In genomic region chr5:173823721-173824567, GRCh38 we compare ENCODE assay signal across 2 cellular contexts.
TF ChIP-seq lines count a peak whose summit lies in the region.

No MANE protein-coding gene starts in this region.

TF ChIP-seq in IMR-90, 13 proteins besides CTCF, POLR2A, EP300 and RAD21:
- TF ChIP-seq CHD1 (IDR thresholded peaks at IDR 0.05; ENCODE audit: low read depth, low read length) = no peak
- TF ChIP-seq RCOR1 (IDR thresholded peaks at IDR 0.05; ENCODE audit: insufficient replicate concordance, low read length) = peak; percentile 65
- TF ChIP-seq RFX5 (IDR thresholded peaks at IDR 0.05; ENCODE audit: low read depth, low read length) = no peak
- TF ChIP-seq BHLHE40 (IDR thresholded peaks at IDR 0.05; ENCODE audit: low read depth, low read length) = peak; percentile 18; the same call in 1 of the 2 replicates
- TF ChIP-seq MAZ (IDR thresholded peaks at IDR 0.05; ENCODE audit: borderline replicate concordance, low read depth, low read length) = peak; percentile 40; the same call in 1 of the 2 replicates
- TF ChIP-seq SMC3 (IDR thresholded peaks at IDR 0.05; ENCODE audit: low read depth, low read length) = 0 out of 2 replicates have a peak, but pooled peaks have one; percentile 5
- TF ChIP-seq NFE2L2 (IDR thresholded peaks at IDR 0.05; ENCODE audit: low read depth, low read length) = no peak
- TF ChIP-seq MAFK (IDR thresholded peaks at IDR 0.05; ENCODE audit: low read depth, low read length) = no peak
- peak; percentile 13; the same call in 1 of the 2 replicates for TF ChIP-seq FOS (IDR thresholded peaks at IDR 0.05; ENCODE audit: low read depth, low read length)
- TF ChIP-seq CEBPB (IDR thresholded peaks at IDR 0.05; ENCODE audit: low read depth, low read length) = peak; percentile 67
- no peak for TF ChIP-seq ELK1 (IDR thresholded peaks at IDR 0.05; ENCODE audit: borderline replicate concordance, low read depth, low read length)
- TF ChIP-seq MXI1 (IDR thresholded peaks at IDR 0.05; ENCODE audit: borderline replicate concordance, low read depth, low read length) = no peak
- no peak for TF ChIP-seq USF2 (IDR thresholded peaks at IDR 0.05; ENCODE audit: low read depth, low read length)

TF ChIP-seq in HepG2, 621 proteins besides CTCF, POLR2A, EP300 and RAD21 (continued from another document and continues in another):
- no peak; a peak in 2 of 4 replicates for TF ChIP-seq HMGXB4 (CRISPR knock-in tag; IDR thresholded peaks at IDR 0.05; ENCODE audit: borderline replicate concordance in 1 of 2, low read depth in 1 of 2)
- peak; percentile 79; the same call in 1 of the 2 replicates for TF ChIP-seq CSRNP1 (CRISPR knock-in tag; IDR thresholded peaks at IDR 0.05)
- TF ChIP-seq ZNF468 (CRISPR knock-in tag; IDR thresholded peaks at IDR 0.05) = no peak
- no peak for TF ChIP-seq SP2 (CRISPR knock-in tag; IDR thresholded peaks at IDR 0.05)
- TF ChIP-seq ZSCAN12 (CRISPR knock-in tag; IDR thresholded peaks at IDR 0.05) = no peak
- TF ChIP-seq ZGPAT (CRISPR knock-in tag; IDR thresholded peaks at IDR 0.05) = peak; percentile 96
- peak; percentile 81; the same call in 1 of the 2 replicates for TF ChIP-seq REPIN1 (CRISPR knock-in tag; IDR thresholded peaks at IDR 0.05; ENCODE audit: borderline replicate concordance, low read depth)
- TF ChIP-seq CEBPG (CRISPR knock-in tag; IDR thresholded peaks at IDR 0.05) = peak; percentile 88
- TF ChIP-seq ATAD3A (CRISPR knock-in tag; IDR thresholded peaks at IDR 0.05) = no peak
- TF ChIP-seq TRIM22 (IDR thresholded peaks at IDR 0.05) = no peak
- peak; percentile 46; the same call in 1 of the 2 replicates for TF ChIP-seq ZNF780A (CRISPR knock-in tag; IDR thresholded peaks at IDR 0.05)
- TF ChIP-seq FOXM1 (CRISPR knock-in tag; IDR thresholded peaks at IDR 0.05) = no peak
- TF ChIP-seq IRF9 (CRISPR knock-in tag; IDR thresholded peaks at IDR 0.05; ENCODE audit: borderline replicate concordance) = peak; percentile 67; the same call in 1 of the 2 replicates
- no peak for TF ChIP-seq ZNF207 (IDR thresholded peaks at IDR 0.05; ENCODE audit: borderline replicate concordance)
- peak; percentile 88 for TF ChIP-seq ZMAT3 (CRISPR knock-in tag; conservative IDR thresholded peaks at IDR 0.05)
- no peak for TF ChIP-seq MYNN (CRISPR knock-in tag; IDR thresholded peaks at IDR 0.05; ENCODE audit: low read depth)
- no peak for TF ChIP-seq GTF2F1 (IDR thresholded peaks at IDR 0.05; ENCODE audit: low read length)
- TF ChIP-seq PAWR (CRISPR knock-in tag; IDR thresholded peaks at IDR 0.05; ENCODE audit: borderline replicate concordance) = no peak
- no peak for TF ChIP-seq DMTF1 (CRISPR knock-in tag; IDR thresholded peaks at IDR 0.05)
- peak; percentile 68; the same call in 1 of the 2 replicates for TF ChIP-seq ARID2 (CRISPR knock-in tag; IDR thresholded peaks at IDR 0.05; ENCODE audit: borderline replicate concordance)
- TF ChIP-seq ZNF557 (CRISPR knock-in tag; IDR thresholded peaks at IDR 0.05) = no peak
- no peak for TF ChIP-seq KDM1A (CRISPR knock-in tag; IDR thresholded peaks at IDR 0.05)
- 0 out of 2 replicates have a peak, but pooled peaks have one; percentile 52 for TF ChIP-seq ZNF766 (CRISPR knock-in tag; IDR thresholded peaks at IDR 0.05; ENCODE audit: borderline replicate concordance)
- no peak for TF ChIP-seq FOXO4 (CRISPR knock-in tag; conservative IDR thresholded peaks at IDR 0.05)
- TF ChIP-seq GABPA (IDR thresholded peaks at IDR 0.05; ENCODE audit: low read depth, low read length) = no peak
- peak; percentile 58 for TF ChIP-seq GABPA (CRISPR knock-in tag; IDR thresholded peaks at IDR 0.05; ENCODE audit: low read depth)
- no peak for TF ChIP-seq TAF15 (IDR thresholded peaks at IDR 0.05; ENCODE audit: low read depth, low read length, poor library complexity, severe bottlenecking)
- TF ChIP-seq PAF1 (CRISPR knock-in tag; IDR thresholded peaks at IDR 0.05) = no peak
- peak; percentile 44; the same call in 1 of the 2 replicates for TF ChIP-seq ZNF703 (CRISPR knock-in tag; IDR thresholded peaks at IDR 0.05; ENCODE audit: borderline replicate concordance)
- peak; percentile 35; the same call in 1 of the 2 replicates for TF ChIP-seq MXD3 (CRISPR knock-in tag; IDR thresholded peaks at IDR 0.05)
- TF ChIP-seq ZNF296 (CRISPR knock-in tag; conservative IDR thresholded peaks at IDR 0.05) = no peak
- TF ChIP-seq ZNF558 (CRISPR knock-in tag; IDR thresholded peaks at IDR 0.05; ENCODE audit: borderline replicate concordance) = peak; percentile 94; the same call in 1 of the 2 replicates
- TF ChIP-seq U2AF1 (optimal IDR thresholded peaks at IDR 0.05; ENCODE audit: low read depth, low read length) = peak; percentile 41
- TF ChIP-seq NR2C2 (CRISPR knock-in tag; IDR thresholded peaks at IDR 0.05; ENCODE audit: borderline replicate concordance) = peak; percentile 77; the same call in 1 of the 2 replicates
- peak; percentile 95 for TF ChIP-seq BCL6 (CRISPR knock-in tag; IDR thresholded peaks at IDR 0.05)
- TF ChIP-seq IKZF4 (CRISPR knock-in tag; IDR thresholded peaks at IDR 0.05; ENCODE audit: borderline replicate concordance, low read depth, not compliant biosample characterization) = no peak
- no peak for TF ChIP-seq NFRKB (IDR thresholded peaks at IDR 0.05)
- TF ChIP-seq GATA4 (IDR thresholded peaks at IDR 0.05; ENCODE audit: borderline replicate concordance, low read depth) = peak; percentile 81; the same call in 1 of the 2 replicates
- no peak for TF ChIP-seq EED (CRISPR knock-in tag; IDR thresholded peaks at IDR 0.05)
- no peak for TF ChIP-seq ZNF224 (CRISPR knock-in tag; IDR thresholded peaks at IDR 0.05)
- no peak for TF ChIP-seq ZNF432 (CRISPR knock-in tag; IDR thresholded peaks at IDR 0.05; ENCODE audit: borderline replicate concordance)
- peak; percentile 93; the same call in 1 of the 2 replicates for TF ChIP-seq ZNF33A (CRISPR knock-in tag; IDR thresholded peaks at IDR 0.05; ENCODE audit: borderline replicate concordance)
- TF ChIP-seq TERF1 (CRISPR knock-in tag; IDR thresholded peaks at IDR 0.05) = no peak
- no peak for TF ChIP-seq ZNF24 (IDR thresholded peaks at IDR 0.05)
- TF ChIP-seq RBAK (CRISPR knock-in tag; IDR thresholded peaks at IDR 0.05) = no peak
